ENCODE assay signal across 8 cellular contexts in the genomic region with DNA sequence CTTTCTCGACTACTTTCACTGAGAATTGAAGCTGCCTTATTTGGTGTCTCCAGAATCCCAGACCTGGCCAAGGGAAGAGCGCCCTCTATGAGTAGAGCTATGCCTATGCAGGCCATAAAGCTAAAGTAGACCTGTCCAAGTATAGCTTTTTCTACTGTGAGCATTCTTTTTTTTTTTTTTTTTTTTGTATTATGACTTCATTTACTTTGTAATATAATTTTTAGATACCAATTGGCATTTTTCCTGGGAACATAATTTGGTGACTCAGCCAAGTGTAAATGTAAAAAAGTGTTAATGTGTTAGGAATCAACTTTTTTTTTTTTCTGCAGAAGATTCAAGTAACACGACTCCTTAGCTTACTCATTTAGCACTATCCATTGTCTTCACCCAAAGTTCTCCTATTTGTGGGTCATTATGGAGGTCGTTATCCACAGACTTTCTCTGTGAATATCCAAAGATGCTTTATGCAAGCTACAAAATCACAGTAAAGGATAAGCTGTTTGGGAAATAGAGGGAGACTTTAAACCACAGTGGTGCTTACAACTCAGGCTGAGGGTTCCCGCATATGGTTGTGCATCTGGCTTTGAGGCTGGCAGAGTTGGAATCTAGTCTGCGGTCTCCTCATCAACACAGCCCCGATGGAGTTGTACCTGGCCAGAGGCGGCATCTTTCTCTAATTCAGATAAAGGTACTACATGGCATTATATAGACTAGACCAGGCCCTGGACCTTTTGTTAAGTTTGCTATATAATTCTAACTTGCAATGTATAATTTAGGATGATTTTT.
A peak's percentile ranks its signal among the peaks of the same experiment; 100 is the strongest.
DNase-seq lines count a peak whose midpoint lies in the region; ATAC-seq, FAIRE-seq and TF ChIP-seq lines count a peak whose summit lies in the region.

No MANE protein-coding gene starts in this region.

- FAIRE-seq in pancreas (lab: Jason Lieb, UNC), result no peak

- no peaks in the 10 kb centered on the region for H4K20me1 ChIP-seq in MM.1S (ENCODE audit: insufficient read depth, low read length)

- peak; percentile 74 for ATAC-seq in GM21447 (IDR thresholded peaks at IDR 0.05; ENCODE audit: unreplicated experiment)
- ATAC-seq in pancreas, result peak; percentile 53 to 84 (median 70)
- ATAC-seq in HG02970 (IDR thresholded peaks at IDR 0.05; ENCODE audit: low FRiP score, unreplicated experiment), result no peak

- no peaks in the 10 kb centered on the region for H3K27me3 ChIP-seq in MM.1S (replicated peaks; ENCODE audit: insufficient read depth, low read length)
- no peaks in the 10 kb centered on the region for H3K27me3 ChIP-seq in pancreas

- H3K79me2 ChIP-seq in MM.1S (ENCODE audit: low read length), result no peaks in the 10 kb centered on the region

- H3K9me2 ChIP-seq in MM.1S (replicated peaks; ENCODE audit: insufficient read depth, low read length), result no peaks in the 10 kb centered on the region

- no peak overlapping the region for H3K9ac ChIP-seq in MM.1S (ENCODE audit: low read length)

- no peak overlapping the region for H3K4me2 ChIP-seq in MM.1S (ENCODE audit: low read depth, low read length)

- H3K4me1 ChIP-seq in MM.1S (ENCODE audit: low read length) (no peaks in the 10 kb centered on the region), pancreas (no peaks in the 10 kb centered on the region)

- intact Hi-C loops in pancreas (cut with DNase I), result no loop called here

- H3K9me3 ChIP-seq in MM.1S (replicated peaks; ENCODE audit: insufficient read depth, low read length) (no peaks in the 10 kb centered on the region), pancreas (no peaks in the 10 kb centered on the region)

- H2AFZ ChIP-seq in MM.1S (ENCODE audit: low read length), result no peak overlapping the region

- TF ChIP-seq CTCF in MM.1S (IDR thresholded peaks at IDR 0.05; ENCODE audit: low read length), result peak; percentile 54
- peak; percentile 14 for TF ChIP-seq CTCF in cardiac fibroblast (IDR thresholded peaks at IDR 0.05; ENCODE audit: low read depth, low read length)
- peak in 3 of 4 donors; percentile 27 to 47 (median 45) for TF ChIP-seq CTCF in pancreas (IDR thresholded peaks at IDR 0.05)

- H3F3A ChIP-seq in MM.1S (ENCODE audit: insufficient read depth, low read length), result no peaks in the 10 kb centered on the region

- DNase-seq in DMS153 treated with DMSO at 0.1 percent for 48 hours (lab: John Stamatoyannopoulos, UW; ENCODE audit: unreplicated experiment), result peak; percentile 6
- DNase-seq in MM.1S, result peak; percentile 51
- DNase-seq in cardiac fibroblast (ENCODE audit: low read depth in 2 of 2), result peak; percentile 0 to 15
- DNase-seq in pancreas, result peak in 1 of 6 donors; percentile 29
- DNase-seq in effector CD8-positive, alpha-beta T cell (lab: John Stamatoyannopoulos, UW), result no peak
- DNase-seq in NCI-H345 treated with DMSO at 0.1 percent for 48 hours (lab: John Stamatoyannopoulos, UW; ENCODE audit: unreplicated experiment), result no peak

- WGBS in pancreas, 2 donors, result 54 to 55% methylated on average over 8 of the region's 8 CpGs

- H3K4me3 ChIP-seq in MM.1S (ENCODE audit: low read length), result no peak overlapping the region
- no peak overlapping the region for H3K4me3 ChIP-seq in cardiac fibroblast (replicated peaks in 1 of 2; ENCODE audit: low read depth in 2 of 2, low read length in 2 of 2)
- no peak overlapping the region for H3K4me3 ChIP-seq in pancreas

- H3K27ac ChIP-seq in MM.1S (ENCODE audit: low read length), result no peak overlapping the region
- no peak overlapping the region for H3K27ac ChIP-seq in pancreas

- H3K36me3 ChIP-seq in MM.1S (replicated peaks; ENCODE audit: insufficient read depth, low read length) (no peaks in the 10 kb centered on the region), pancreas (no peaks in the 10 kb centered on the region)

Comparison
In these comparisons a context has a peak if more than half of its experiments do, and no peak if none do; other contexts are left out.
1. DNase-seq: peak in DMS153 treated with DMSO at 0.1 percent for 48 hours (single experiment), MM.1S (single experiment) and cardiac fibroblast (2 of 2); none in effector CD8-positive, alpha-beta T cell (single experiment) and NCI-H345 treated with DMSO at 0.1 percent for 48 hours (single experiment).
2. Peak in every context shown above with its lines, with median percentiles within 50 percentile points of each other: CTCF ChIP-seq.